ENCODE assay signal across 23 cellular contexts in genomic region chr2:72625359-72625758, GRCh38.
"Had no signal": no experiment of that assay in that cellular context is flagged by ENCODE, and none has a peak within 500 bp of the region (broad histone marks: within the 10 kb centered on the region; RNA-seq: fewer than 3 reads in every experiment).

No MANE protein-coding gene starts in this region.

- H3K4me3 ChIP-seq: SJSA1, SK-N-MC had no signal

- H3K27me3 ChIP-seq: SJSA1 had no signal

- H3K27ac ChIP-seq: HL-60, SJSA1, SK-N-MC had no signal

- H3K9me3 ChIP-seq: SJSA1 had no signal

- FAIRE-seq: HTR-8/SVneo, RCC 7860 had no signal

- H3K36me3 ChIP-seq: SJSA1 had no signal

- DNase-seq: KBM-7, NCI-H1092, NCI-H1105 treated with DMSO at 0.1 percent for 48 hours, NCI-H1417 treated with DMSO at 0.1 percent for 48 hours, NCI-H146, NCI-H187, NCI-H2029, NCI-H2081 treated with DMSO at 0.1 percent for 48 hours, NCI-H2171, NCI-H226, NCI-H446, NCI-H510A, NCI-H524 treated with DMSO at 0.1 percent for 48 hours, NCI-H69, NCI-H774, Right ventricle myocardium superior, RPMI8226, SIG-M5 had no signal

- H3K4me1 ChIP-seq: SJSA1 had no signal
